ENCODE assay signal across 8 cellular contexts in genomic region chr20:3794701-3795420, GRCh38. TPM values are rescaled to one million over a fixed set of nuclear protein-coding genes. Genes with fewer than 3 reads are reported as not detected.
A peak's percentile ranks its signal among the peaks of the same experiment; 100 is the strongest.
DNase-seq lines count a peak whose midpoint lies in the region; ATAC-seq, FAIRE-seq and TF ChIP-seq lines count a peak whose summit lies in the region.

No MANE protein-coding gene starts in this region.

- peaks cover 29% of the 10 kb centered on the region for H3K4me1 ChIP-seq in GM12878 (ENCODE audit: control insufficient read depth, insufficient read depth, low read length)
- peaks cover 47% of the 10 kb centered on the region for H3K4me1 ChIP-seq in mononuclear cell (ENCODE audit: insufficient read depth, low read length)
- H3K4me1 ChIP-seq in upper lobe of right lung: peaks cover 34% of the 10 kb centered on the region
- H3K4me1 ChIP-seq in HAP-1: peaks cover 9% of the 10 kb centered on the region; the same call in 1 of the 2 replicates

- H3K27ac ChIP-seq in GM12878 (ENCODE audit: control insufficient read depth, insufficient read depth) (peak overlapping the region; percentile 81), upper lobe of right lung (peak overlapping the region; percentile 94)

- intact Hi-C loops in activated naive CD4-positive, alpha-beta T cell treated with anti-CD3 and anti-CD28 coated beads for 36 hours (cut with micrococcal nuclease): loop anchor here (1.0 to 5.0 kb wide), 2 partner anchors 8 to 112 kb away; no protein-coding TSS in a partner anchor
- intact Hi-C loops in GM12878 (cut with micrococcal nuclease; ENCODE audit: unreplicated experiment) (loop anchor here (2.0 to 5.0 kb wide), 2 partner anchors 52 to 112 kb away; partner anchors contain the start of gene MAVS), upper lobe of right lung (cut with DNase I) (no loop called here)

- in situ Hi-C loops in GM12878 (cut with MboI): no loop called here
- in situ Hi-C loops in HAP-1 (cut with MboI; ENCODE audit: low sequenced_read_pairs): no loop called here

- TF ChIP-seq POLR2A in GM12878 (IDR thresholded peaks at IDR 0.05; ENCODE audit: low read depth, low read length): no peak

- H3K9me3 Mint-ChIP-seq in activated naive CD4-positive, alpha-beta T cell treated with anti-CD3 and anti-CD28 coated beads for 36 hours: no peaks in the 10 kb centered on the region

- H3K4me3 ChIP-seq in GM12878 (peak overlapping the region; percentile 66; the same call in 1 of the 2 replicates), mononuclear cell (ENCODE audit: low read length) (peak overlapping the region; percentile 76), upper lobe of right lung (peak overlapping the region; percentile 70), HAP-1 (no peak overlapping the region; the same call in 1 of the 2 replicates)

- RAD21 ChIA-PET in GM12878 (lab: Charles Lee; ENCODE audit: unreplicated experiment): interaction anchor here (0.6 to 1.4 kb wide), 2 partner anchors 9 to 89 kb away, joined by 3 to 4 read pairs; partner anchors contain the start of gene CENPB

- H3K27me3 Mint-ChIP-seq in activated naive CD4-positive, alpha-beta T cell treated with anti-CD3 and anti-CD28 coated beads for 36 hours (ENCODE audit: low read depth): no peaks in the 10 kb centered on the region

- FAIRE-seq in GM12878 (lab: Jason Lieb, UNC): no peak

- TF ChIP-seq CTCF in GM12878 (IDR thresholded peaks at IDR 0.05 in 2 of 3, conservative IDR thresholded peaks at IDR 0.05 in 1 of 3; ENCODE audit: control insufficient read depth in 2 of 3, extremely low read depth in 1 of 3, insufficient read depth in 1 of 3, low read depth in 3 of 3, low read length in 3 of 3): no peak
- TF ChIP-seq CTCF in upper lobe of right lung (IDR thresholded peaks at IDR 0.05): no peak

- TF ChIP-seq EP300 in GM12878 (IDR thresholded peaks at IDR 0.05; ENCODE audit: borderline replicate concordance in 1 of 2, control insufficient read depth in 1 of 2, low read depth in 2 of 2, low read length in 2 of 2): no peak

- H3K9me3 ChIP-seq in GM12878 (replicated peaks; ENCODE audit: control insufficient read depth, insufficient read depth, low read length) (no peaks in the 10 kb centered on the region), mononuclear cell (ENCODE audit: low read depth, low read length) (no peaks in the 10 kb centered on the region), upper lobe of right lung (no peaks in the 10 kb centered on the region), HAP-1 (no peaks in the 10 kb centered on the region)

- no peak for ATAC-seq in GM12878
- ATAC-seq in upper lobe of right lung: no peak
- ATAC-seq in HG02970 (IDR thresholded peaks at IDR 0.05; ENCODE audit: low FRiP score, unreplicated experiment): no peak

- H3K79me2 ChIP-seq in GM12878 (ENCODE audit: control insufficient read depth, insufficient read depth, low read length): peaks cover 18% of the 10 kb centered on the region

- CTCF ChIA-PET in activated naive CD4-positive, alpha-beta T cell treated with anti-CD3 and anti-CD28 coated beads for 36 hours (lab: Charles Lee): interaction anchor here (0.6 to 3.2 kb wide), 4 partner anchors 8 to 26 kb away, joined by 4 to 13 read pairs (median 8); partner anchors contain the start of genes AP5S1 and CENPB
- CTCF ChIA-PET in GM12878 (lab: Yijun Ruan, JAX): interaction anchor here (2.1 kb wide), 1 partner anchor 25 kb away, joined by 30 read pairs; the partner anchor contains the start of gene AP5S1

- H3K36me3 ChIP-seq in GM12878 (ENCODE audit: control insufficient read depth in 2 of 2, insufficient read depth in 2 of 2, low read length in 1 of 2) (no peaks in the 10 kb centered on the region), upper lobe of right lung (peaks cover 19% of the 10 kb centered on the region), HAP-1 (replicated peaks) (peaks cover 12% of the 10 kb centered on the region)

- peak overlapping the region; percentile 91 for H3K4me3 Mint-ChIP-seq in activated naive CD4-positive, alpha-beta T cell treated with anti-CD3 and anti-CD28 coated beads for 36 hours

- BruUV-seq in GM12878 (replicated peaks; lab: Mats Ljungman, UMichigan): no TSS peak

- H3K4me2 ChIP-seq in GM12878 (ENCODE audit: control insufficient read depth, insufficient read depth): peak overlapping the region; percentile 36

- no peaks in the 10 kb centered on the region for H4K20me1 ChIP-seq in GM12878 (ENCODE audit: control insufficient read depth, insufficient read depth)

- H3K4me1 Mint-ChIP-seq in activated naive CD4-positive, alpha-beta T cell treated with anti-CD3 and anti-CD28 coated beads for 36 hours (ENCODE audit: low read depth): peaks cover 41% of the 10 kb centered on the region

- 77% methylated on average over 24 of the region's 25 CpGs for WGBS in GM12878 (ENCODE audit: insufficient coverage, insufficient replicate concordance, low lambda C conversion rate, missing lambda C conversion rate)

- H3K27me3 ChIP-seq in GM12878 (replicated peaks in 1 of 2; ENCODE audit: control insufficient read depth in 2 of 2, insufficient read depth in 2 of 2, low read length in 1 of 2) (no peaks in the 10 kb centered on the region), mononuclear cell (ENCODE audit: insufficient read depth, low read length) (no peaks in the 10 kb centered on the region), upper lobe of right lung (no peaks in the 10 kb centered on the region), HAP-1 (ENCODE audit: low read depth) (no peaks in the 10 kb centered on the region)

- peaks cover 24% of the 10 kb centered on the region for H3K36me3 Mint-ChIP-seq in activated naive CD4-positive, alpha-beta T cell treated with anti-CD3 and anti-CD28 coated beads for 36 hours (ENCODE audit: low read depth)

- peak overlapping the region; percentile 75 for H2AFZ ChIP-seq in GM12878 (ENCODE audit: control insufficient read depth, low read depth, low read length)

- DNase-seq in activated naive CD4-positive, alpha-beta T cell treated with anti-CD3 and anti-CD28 coated beads for 36 hours: no peak
- no peak for DNase-seq in activated naive CD4-positive, alpha-beta T cell (lab: John Stamatoyannopoulos, UW)
- no peak for DNase-seq in GM12878 (ENCODE audit: low read depth, low spot score)
- DNase-seq in upper lobe of right lung: no peak
- no peak for DNase-seq in HAP-1 (ENCODE audit: low spot score in 2 of 2)
- no peak for DNase-seq in stimulated activated CD4-positive, alpha-beta T cell treated with anti-CD3 and anti-CD28 coated beads, Interleukin-4, amount 100 ng/mL, for 1 hour

- TF ChIP-seq RAD21 in GM12878 (IDR thresholded peaks at IDR 0.05; ENCODE audit: insufficient read depth, low read depth, low read length): no peak

- SMC1A ChIA-PET in GM12878 (lab: Charles Lee; ENCODE audit: uncharacterized antibody, unreplicated experiment): interaction anchor here (1.2 to 1.4 kb wide), 2 partner anchors 9 to 27 kb away, joined by 3 to 4 read pairs; partner anchors contain the start of gene ADISSP

- POLR2A ChIA-PET in GM12878 (lab: Charles Lee): no interaction called here

- no peak overlapping the region; the same call in 1 of the 2 replicates for H3K9ac ChIP-seq in GM12878 (ENCODE audit: control insufficient read depth, insufficient read depth, low read length)

- peak overlapping the region; percentile 97 for H3K27ac Mint-ChIP-seq in activated naive CD4-positive, alpha-beta T cell treated with anti-CD3 and anti-CD28 coated beads for 36 hours

RNA-seq across cellular contexts. Expression of gene CDC25B, which starts 1.2 kb away (rescaled TPM):
- 10 to 100 TPM; 94.8 to 97.7 TPM for total RNA-seq in activated naive CD4-positive, alpha-beta T cell treated with anti-CD3 and anti-CD28 coated beads for 36 hours
- 19.8 and 20.9 TPM in 2 replicates for total RNA-seq in GM12878 (2013; cell fraction: nucleolus; rRNA removed)
- total RNA-seq in GM12878 (2014; rRNA removed) (18.5 and 20.7 TPM in 2 replicates), GM12878 (2014; rRNA removed; fragmentation: Illumina TruSeq; extraction: Trizol) (11.2 and 13.0 TPM in 2 replicates), GM12878 (2021) (58.8 and 58.9 TPM in 2 replicates), mononuclear cell (25.2 TPM), upper lobe of right lung (136 TPM)
- 13.9 TPM for polyA plus RNA-seq in GM12878 (2011; ENCODE audit: low read depth)
- polyA plus RNA-seq in GM12878 (2011; rRNA removed) (11.2 and 20.2 TPM in 2 replicates), GM12878 (2014; fragmentation: Illumina TruSeq; extraction: Trizol) (25.1 and 36.9 TPM in 2 replicates), GM12878 (2014; fragmentation: Nextera tagmentation; extraction: Ambion mirVana) (1 to 10 TPM; 4.6 to 8.6 TPM), GM12878 (2014; rRNA removed) (37.0 and 44.2 TPM in 2 replicates), GM12878 (2016; fragmentation: Nextera tagmentation; extraction: Ambion mirVana) (10 to 100 TPM; 28.4 to 28.7 TPM)
- polyA plus RNA-seq in GM12878 (2011; cell fraction: cytosol; rRNA removed): 33.1 and 37.6 TPM in 2 replicates
- 145 and 172 TPM in 2 replicates for polyA plus RNA-seq in GM12878 (2011; cell fraction: nucleus; rRNA removed)
- 27.8 and 28.4 TPM in 2 replicates for polyA plus RNA-seq in GM12878 (2012)
- 11.0 and 22.2 TPM in 2 replicates for polyA minus RNA-seq in GM12878 (2011; rRNA and poly(A)+ RNA removed)
- polyA minus RNA-seq in GM12878 (2011; cell fraction: cytosol; rRNA and poly(A)+ RNA removed): 12.4 and 15.6 TPM in 2 replicates
- polyA minus RNA-seq in GM12878 (2011; cell fraction: nucleus; rRNA and poly(A)+ RNA removed): 13.5 and 22.2 TPM in 2 replicates

RNA-seq across cellular contexts. Expression of gene CENPB, which starts 8.3 kb away (rescaled TPM):
- 10 to 100 TPM; 29.1 to 30.3 TPM for total RNA-seq in activated naive CD4-positive, alpha-beta T cell treated with anti-CD3 and anti-CD28 coated beads for 36 hours
- total RNA-seq in GM12878 (2013; cell fraction: nucleolus; rRNA removed): 8.8 and 11.3 TPM in 2 replicates
- total RNA-seq in GM12878 (2014; rRNA removed) (56.6 and 68.6 TPM in 2 replicates), GM12878 (2014; rRNA removed; fragmentation: Illumina TruSeq; extraction: Trizol) (24.4 and 27.6 TPM in 2 replicates), GM12878 (2021) (68.3 and 71.2 TPM in 2 replicates), mononuclear cell (45.5 TPM), upper lobe of right lung (94.6 TPM)
- polyA plus RNA-seq in GM12878 (2011; ENCODE audit: low read depth): 12.5 TPM
- polyA plus RNA-seq in GM12878 (2011; rRNA removed) (4.3 and 7.1 TPM in 2 replicates), GM12878 (2014; fragmentation: Illumina TruSeq; extraction: Trizol) (10.9 and 20.9 TPM in 2 replicates), GM12878 (2014; fragmentation: Nextera tagmentation; extraction: Ambion mirVana) (under 1 TPM; 0.16 to 0.29 TPM), GM12878 (2014; rRNA removed) (35.5 and 44.8 TPM in 2 replicates), GM12878 (2016; fragmentation: Nextera tagmentation; extraction: Ambion mirVana) (1 to 10 TPM; 1.6 to 2.4 TPM)
- polyA plus RNA-seq in GM12878 (2011; cell fraction: cytosol; rRNA removed): 8.8 and 12.2 TPM in 2 replicates
- 9.5 and 12.9 TPM in 2 replicates for polyA plus RNA-seq in GM12878 (2011; cell fraction: nucleus; rRNA removed)
- polyA plus RNA-seq in GM12878 (2012): 24.5 and 35.6 TPM in 2 replicates
- polyA minus RNA-seq in GM12878 (2011; rRNA and poly(A)+ RNA removed): 8.2 and 15.1 TPM in 2 replicates
- polyA minus RNA-seq in GM12878 (2011; cell fraction: cytosol; rRNA and poly(A)+ RNA removed): 8.4 and 9.0 TPM in 2 replicates
- polyA minus RNA-seq in GM12878 (2011; cell fraction: nucleus; rRNA and poly(A)+ RNA removed): 7.0 and 12.8 TPM in 2 replicates

RNA-seq across cellular contexts. Expression of gene SPEF1, which starts 13.6 kb away (rescaled TPM):
- total RNA-seq in activated naive CD4-positive, alpha-beta T cell treated with anti-CD3 and anti-CD28 coated beads for 36 hours: not detected
- not detected in 2 replicates for total RNA-seq in GM12878 (2013; cell fraction: nucleolus; rRNA removed)
- total RNA-seq in GM12878 (2014; rRNA removed): not detected in 2 replicates
- total RNA-seq in GM12878 (2014; rRNA removed; fragmentation: Illumina TruSeq; extraction: Trizol): not detected in 2 replicates
- not detected in 2 replicates for total RNA-seq in GM12878 (2021)
- not detected for polyA plus RNA-seq in GM12878 (2011; ENCODE audit: low read depth)
- not detected in 2 replicates for polyA plus RNA-seq in GM12878 (2011; rRNA removed)
- not detected in 2 replicates for polyA plus RNA-seq in GM12878 (2011; cell fraction: cytosol; rRNA removed)
- 0.18 and 0.29 TPM in 2 replicates for polyA plus RNA-seq in GM12878 (2011; cell fraction: nucleus; rRNA removed)
- 0.09 TPM in 1 of 2 replicates, not detected in the other for polyA plus RNA-seq in GM12878 (2012)
- polyA plus RNA-seq in GM12878 (2014; fragmentation: Illumina TruSeq; extraction: Trizol): not detected in 2 replicates
- polyA plus RNA-seq in GM12878 (2014; fragmentation: Nextera tagmentation; extraction: Ambion mirVana): not detected
- polyA plus RNA-seq in GM12878 (2014; rRNA removed): 0.06 and 0.12 TPM in 2 replicates
- polyA plus RNA-seq in GM12878 (2016; fragmentation: Nextera tagmentation; extraction: Ambion mirVana): not detected
- polyA minus RNA-seq in GM12878 (2011; rRNA and poly(A)+ RNA removed): not detected in 2 replicates
- polyA minus RNA-seq in GM12878 (2011; cell fraction: cytosol; rRNA and poly(A)+ RNA removed): not detected in 2 replicates
- polyA minus RNA-seq in GM12878 (2011; cell fraction: nucleus; rRNA and poly(A)+ RNA removed): 0.12 TPM in 1 of 2 replicates, not detected in the other
- total RNA-seq in mononuclear cell: not detected
- total RNA-seq in upper lobe of right lung: 0.46 TPM

RNA-seq across cellular contexts. Expression of gene AP5S1, which starts 25.5 kb away (rescaled TPM):
- total RNA-seq in activated naive CD4-positive, alpha-beta T cell treated with anti-CD3 and anti-CD28 coated beads for 36 hours: 1 to 10 TPM; 8.0 to 8.2 TPM
- total RNA-seq in GM12878 (2013; cell fraction: nucleolus; rRNA removed): 7.0 and 7.1 TPM in 2 replicates
- 11.6 and 13.2 TPM in 2 replicates for total RNA-seq in GM12878 (2014; rRNA removed)
- total RNA-seq in GM12878 (2014; rRNA removed; fragmentation: Illumina TruSeq; extraction: Trizol): 3.8 and 4.7 TPM in 2 replicates
- 12.3 and 12.4 TPM in 2 replicates for total RNA-seq in GM12878 (2021)
- 3.5 TPM for polyA plus RNA-seq in GM12878 (2011; ENCODE audit: low read depth)
- polyA plus RNA-seq in GM12878 (2011; rRNA removed): 1.7 and 3.8 TPM in 2 replicates
- 6.4 and 8.4 TPM in 2 replicates for polyA plus RNA-seq in GM12878 (2011; cell fraction: cytosol; rRNA removed)
- polyA plus RNA-seq in GM12878 (2011; cell fraction: nucleus; rRNA removed): 3.8 and 5.3 TPM in 2 replicates
- 7.3 and 11.5 TPM in 2 replicates for polyA plus RNA-seq in GM12878 (2012)
- polyA plus RNA-seq in GM12878 (2014; fragmentation: Illumina TruSeq; extraction: Trizol): 1.8 and 3.8 TPM in 2 replicates
- polyA plus RNA-seq in GM12878 (2014; fragmentation: Nextera tagmentation; extraction: Ambion mirVana): 1 to 10 TPM; 4.4 to 5.8 TPM
- polyA plus RNA-seq in GM12878 (2014; rRNA removed): 9.7 and 11.1 TPM in 2 replicates
- 10 to 100 TPM; 10.5 to 13.1 TPM for polyA plus RNA-seq in GM12878 (2016; fragmentation: Nextera tagmentation; extraction: Ambion mirVana)
- 3.9 and 8.0 TPM in 2 replicates for polyA minus RNA-seq in GM12878 (2011; rRNA and poly(A)+ RNA removed)
- 1.8 and 3.9 TPM in 2 replicates for polyA minus RNA-seq in GM12878 (2011; cell fraction: cytosol; rRNA and poly(A)+ RNA removed)
- 4.0 and 7.7 TPM in 2 replicates for polyA minus RNA-seq in GM12878 (2011; cell fraction: nucleus; rRNA and poly(A)+ RNA removed)
- 3.9 TPM for total RNA-seq in mononuclear cell
- total RNA-seq in upper lobe of right lung: 13.1 TPM

RNA-seq across cellular contexts. Expression of gene ADISSP, which starts 27.3 kb away (rescaled TPM):
- total RNA-seq in activated naive CD4-positive, alpha-beta T cell treated with anti-CD3 and anti-CD28 coated beads for 36 hours: 10 to 100 TPM; 47.9 to 50.4 TPM
- 2.7 and 3.8 TPM in 2 replicates for total RNA-seq in GM12878 (2013; cell fraction: nucleolus; rRNA removed)
- total RNA-seq in GM12878 (2014; rRNA removed): 59.2 and 64.5 TPM in 2 replicates
- total RNA-seq in GM12878 (2014; rRNA removed; fragmentation: Illumina TruSeq; extraction: Trizol): 25.2 and 27.1 TPM in 2 replicates
- 65.9 and 67.5 TPM in 2 replicates for total RNA-seq in GM12878 (2021)
- 5.7 TPM for polyA plus RNA-seq in GM12878 (2011; ENCODE audit: low read depth)
- 6.9 and 22.6 TPM in 2 replicates for polyA plus RNA-seq in GM12878 (2011; rRNA removed)
- 42.5 and 66.1 TPM in 2 replicates for polyA plus RNA-seq in GM12878 (2011; cell fraction: cytosol; rRNA removed)
- 25.9 and 34.8 TPM in 2 replicates for polyA plus RNA-seq in GM12878 (2011; cell fraction: nucleus; rRNA removed)
- 22.4 and 26.6 TPM in 2 replicates for polyA plus RNA-seq in GM12878 (2012)
- 2.3 and 17.5 TPM in 2 replicates for polyA plus RNA-seq in GM12878 (2014; fragmentation: Illumina TruSeq; extraction: Trizol)
- 1 to 10 TPM in 1 of 2 experiments, under 1 TPM in 1; 0.80 to 7.6 TPM for polyA plus RNA-seq in GM12878 (2014; fragmentation: Nextera tagmentation; extraction: Ambion mirVana)
- 50.2 and 62.0 TPM in 2 replicates for polyA plus RNA-seq in GM12878 (2014; rRNA removed)
- polyA plus RNA-seq in GM12878 (2016; fragmentation: Nextera tagmentation; extraction: Ambion mirVana): 10 to 100 TPM; 90.8 to 96.3 TPM
- 16.0 and 29.6 TPM in 2 replicates for polyA minus RNA-seq in GM12878 (2011; rRNA and poly(A)+ RNA removed)
- 16.8 and 25.3 TPM in 2 replicates for polyA minus RNA-seq in GM12878 (2011; cell fraction: cytosol; rRNA and poly(A)+ RNA removed)
- polyA minus RNA-seq in GM12878 (2011; cell fraction: nucleus; rRNA and poly(A)+ RNA removed): 6.3 and 9.6 TPM in 2 replicates
- total RNA-seq in mononuclear cell: 15.5 TPM
- 23.3 TPM for total RNA-seq in upper lobe of right lung
